ENCODE assay signal across 1 cellular context in the genomic region with DNA sequence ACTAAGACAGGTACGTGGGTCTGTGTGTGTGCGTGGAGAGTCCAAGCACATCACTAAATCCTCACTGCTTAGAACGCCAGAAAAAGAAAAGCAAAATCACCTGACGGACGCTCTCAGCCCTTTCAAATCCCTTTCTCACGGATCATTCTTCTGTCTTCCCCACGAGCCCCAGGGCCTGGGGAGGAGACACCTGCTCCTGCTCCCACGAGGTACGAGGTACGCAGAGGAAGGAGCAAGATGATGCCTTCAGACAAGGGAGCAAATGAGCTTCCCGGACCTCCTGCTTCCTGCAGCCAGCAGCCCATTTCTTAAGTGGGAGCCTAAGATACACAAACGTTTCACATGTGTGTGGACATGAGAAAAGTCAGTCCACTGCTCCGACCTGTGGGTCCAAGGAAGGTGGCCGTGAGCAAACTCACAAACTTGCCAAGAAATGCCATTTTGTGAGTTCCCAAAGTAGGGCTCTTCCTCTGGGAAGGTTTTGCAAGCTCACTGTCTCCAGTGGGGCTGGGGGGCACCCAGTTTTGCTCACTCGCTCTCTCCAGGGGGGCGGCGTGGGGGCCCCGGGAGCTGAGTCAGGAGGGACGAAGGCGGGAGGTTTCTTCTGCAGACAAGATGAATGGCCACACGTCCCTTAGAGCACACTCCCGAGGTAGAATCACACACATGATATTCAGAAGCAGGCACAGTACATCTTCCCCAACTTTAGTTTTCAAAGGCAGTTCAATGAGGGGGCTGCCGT.
TF ChIP-seq lines count a peak whose summit lies in the region.

No MANE protein-coding gene starts in this region.

TF ChIP-seq in WTC11, 78 proteins besides CTCF, POLR2A, EP300 and RAD21 (continued from another document):
- TF ChIP-seq, protein P1, sequence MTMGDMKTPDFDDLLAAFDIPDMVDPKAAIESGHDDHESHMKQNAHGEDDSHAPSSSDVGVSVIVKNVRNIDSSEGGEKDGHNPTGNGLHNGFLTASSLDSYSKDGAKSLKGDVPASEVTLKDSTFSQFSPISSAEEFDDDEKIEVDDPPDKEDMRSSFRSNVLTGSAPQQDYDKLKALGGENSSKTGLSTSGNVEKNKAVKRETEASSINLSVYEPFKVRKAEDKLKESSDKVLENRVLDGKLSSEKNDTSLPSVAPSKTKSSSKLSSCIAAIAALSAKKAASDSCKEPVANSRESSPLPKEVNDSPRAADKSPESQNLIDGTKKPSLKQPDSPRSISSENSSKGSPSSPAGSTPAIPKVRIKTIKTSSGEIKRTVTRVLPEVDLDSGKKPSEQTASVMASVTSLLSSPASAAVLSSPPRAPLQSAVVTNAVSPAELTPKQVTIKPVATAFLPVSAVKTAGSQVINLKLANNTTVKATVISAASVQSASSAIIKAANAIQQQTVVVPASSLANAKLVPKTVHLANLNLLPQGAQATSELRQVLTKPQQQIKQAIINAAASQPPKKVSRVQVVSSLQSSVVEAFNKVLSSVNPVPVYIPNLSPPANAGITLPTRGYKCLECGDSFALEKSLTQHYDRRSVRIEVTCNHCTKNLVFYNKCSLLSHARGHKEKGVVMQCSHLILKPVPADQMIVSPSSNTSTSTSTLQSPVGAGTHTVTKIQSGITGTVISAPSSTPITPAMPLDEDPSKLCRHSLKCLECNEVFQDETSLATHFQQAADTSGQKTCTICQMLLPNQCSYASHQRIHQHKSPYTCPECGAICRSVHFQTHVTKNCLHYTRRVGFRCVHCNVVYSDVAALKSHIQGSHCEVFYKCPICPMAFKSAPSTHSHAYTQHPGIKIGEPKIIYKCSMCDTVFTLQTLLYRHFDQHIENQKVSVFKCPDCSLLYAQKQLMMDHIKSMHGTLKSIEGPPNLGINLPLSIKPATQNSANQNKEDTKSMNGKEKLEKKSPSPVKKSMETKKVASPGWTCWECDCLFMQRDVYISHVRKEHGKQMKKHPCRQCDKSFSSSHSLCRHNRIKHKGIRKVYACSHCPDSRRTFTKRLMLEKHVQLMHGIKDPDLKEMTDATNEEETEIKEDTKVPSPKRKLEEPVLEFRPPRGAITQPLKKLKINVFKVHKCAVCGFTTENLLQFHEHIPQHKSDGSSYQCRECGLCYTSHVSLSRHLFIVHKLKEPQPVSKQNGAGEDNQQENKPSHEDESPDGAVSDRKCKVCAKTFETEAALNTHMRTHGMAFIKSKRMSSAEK (CRISPR knock-in tag; IDR thresholded peaks at IDR 0.05; ENCODE audit: borderline replicate concordance), result no peak
- TF ChIP-seq ZNF263 (CRISPR knock-in tag; IDR thresholded peaks at IDR 0.05; ENCODE audit: low read depth), result no peak
- no peak for TF ChIP-seq TP53 (CRISPR knock-in tag; IDR thresholded peaks at IDR 0.05)
- TF ChIP-seq, protein P2, sequence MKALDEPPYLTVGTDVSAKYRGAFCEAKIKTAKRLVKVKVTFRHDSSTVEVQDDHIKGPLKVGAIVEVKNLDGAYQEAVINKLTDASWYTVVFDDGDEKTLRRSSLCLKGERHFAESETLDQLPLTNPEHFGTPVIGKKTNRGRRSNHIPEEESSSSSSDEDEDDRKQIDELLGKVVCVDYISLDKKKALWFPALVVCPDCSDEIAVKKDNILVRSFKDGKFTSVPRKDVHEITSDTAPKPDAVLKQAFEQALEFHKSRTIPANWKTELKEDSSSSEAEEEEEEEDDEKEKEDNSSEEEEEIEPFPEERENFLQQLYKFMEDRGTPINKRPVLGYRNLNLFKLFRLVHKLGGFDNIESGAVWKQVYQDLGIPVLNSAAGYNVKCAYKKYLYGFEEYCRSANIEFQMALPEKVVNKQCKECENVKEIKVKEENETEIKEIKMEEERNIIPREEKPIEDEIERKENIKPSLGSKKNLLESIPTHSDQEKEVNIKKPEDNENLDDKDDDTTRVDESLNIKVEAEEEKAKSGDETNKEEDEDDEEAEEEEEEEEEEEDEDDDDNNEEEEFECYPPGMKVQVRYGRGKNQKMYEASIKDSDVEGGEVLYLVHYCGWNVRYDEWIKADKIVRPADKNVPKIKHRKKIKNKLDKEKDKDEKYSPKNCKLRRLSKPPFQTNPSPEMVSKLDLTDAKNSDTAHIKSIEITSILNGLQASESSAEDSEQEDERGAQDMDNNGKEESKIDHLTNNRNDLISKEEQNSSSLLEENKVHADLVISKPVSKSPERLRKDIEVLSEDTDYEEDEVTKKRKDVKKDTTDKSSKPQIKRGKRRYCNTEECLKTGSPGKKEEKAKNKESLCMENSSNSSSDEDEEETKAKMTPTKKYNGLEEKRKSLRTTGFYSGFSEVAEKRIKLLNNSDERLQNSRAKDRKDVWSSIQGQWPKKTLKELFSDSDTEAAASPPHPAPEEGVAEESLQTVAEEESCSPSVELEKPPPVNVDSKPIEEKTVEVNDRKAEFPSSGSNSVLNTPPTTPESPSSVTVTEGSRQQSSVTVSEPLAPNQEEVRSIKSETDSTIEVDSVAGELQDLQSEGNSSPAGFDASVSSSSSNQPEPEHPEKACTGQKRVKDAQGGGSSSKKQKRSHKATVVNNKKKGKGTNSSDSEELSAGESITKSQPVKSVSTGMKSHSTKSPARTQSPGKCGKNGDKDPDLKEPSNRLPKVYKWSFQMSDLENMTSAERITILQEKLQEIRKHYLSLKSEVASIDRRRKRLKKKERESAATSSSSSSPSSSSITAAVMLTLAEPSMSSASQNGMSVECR (CRISPR knock-in tag; IDR thresholded peaks at IDR 0.05; ENCODE audit: borderline replicate concordance), result no peak
- TF ChIP-seq MYBL2 (CRISPR knock-in tag; IDR thresholded peaks at IDR 0.05), result no peak
- no peak for TF ChIP-seq EMX1 (CRISPR knock-in tag; IDR thresholded peaks at IDR 0.05)
- TF ChIP-seq, protein P3, sequence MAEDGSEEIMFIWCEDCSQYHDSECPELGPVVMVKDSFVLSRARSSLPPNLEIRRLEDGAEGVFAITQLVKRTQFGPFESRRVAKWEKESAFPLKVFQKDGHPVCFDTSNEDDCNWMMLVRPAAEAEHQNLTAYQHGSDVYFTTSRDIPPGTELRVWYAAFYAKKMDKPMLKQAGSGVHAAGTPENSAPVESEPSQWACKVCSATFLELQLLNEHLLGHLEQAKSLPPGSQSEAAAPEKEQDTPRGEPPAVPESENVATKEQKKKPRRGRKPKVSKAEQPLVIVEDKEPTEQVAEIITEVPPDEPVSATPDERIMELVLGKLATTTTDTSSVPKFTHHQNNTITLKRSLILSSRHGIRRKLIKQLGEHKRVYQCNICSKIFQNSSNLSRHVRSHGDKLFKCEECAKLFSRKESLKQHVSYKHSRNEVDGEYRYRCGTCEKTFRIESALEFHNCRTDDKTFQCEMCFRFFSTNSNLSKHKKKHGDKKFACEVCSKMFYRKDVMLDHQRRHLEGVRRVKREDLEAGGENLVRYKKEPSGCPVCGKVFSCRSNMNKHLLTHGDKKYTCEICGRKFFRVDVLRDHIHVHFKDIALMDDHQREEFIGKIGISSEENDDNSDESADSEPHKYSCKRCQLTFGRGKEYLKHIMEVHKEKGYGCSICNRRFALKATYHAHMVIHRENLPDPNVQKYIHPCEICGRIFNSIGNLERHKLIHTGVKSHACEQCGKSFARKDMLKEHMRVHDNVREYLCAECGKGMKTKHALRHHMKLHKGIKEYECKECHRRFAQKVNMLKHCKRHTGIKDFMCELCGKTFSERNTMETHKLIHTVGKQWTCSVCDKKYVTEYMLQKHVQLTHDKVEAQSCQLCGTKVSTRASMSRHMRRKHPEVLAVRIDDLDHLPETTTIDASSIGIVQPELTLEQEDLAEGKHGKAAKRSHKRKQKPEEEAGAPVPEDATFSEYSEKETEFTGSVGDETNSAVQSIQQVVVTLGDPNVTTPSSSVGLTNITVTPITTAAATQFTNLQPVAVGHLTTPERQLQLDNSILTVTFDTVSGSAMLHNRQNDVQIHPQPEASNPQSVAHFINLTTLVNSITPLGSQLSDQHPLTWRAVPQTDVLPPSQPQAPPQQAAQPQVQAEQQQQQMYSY (CRISPR knock-in tag; IDR thresholded peaks at IDR 0.05), result no peak
- TF ChIP-seq, protein P4, sequence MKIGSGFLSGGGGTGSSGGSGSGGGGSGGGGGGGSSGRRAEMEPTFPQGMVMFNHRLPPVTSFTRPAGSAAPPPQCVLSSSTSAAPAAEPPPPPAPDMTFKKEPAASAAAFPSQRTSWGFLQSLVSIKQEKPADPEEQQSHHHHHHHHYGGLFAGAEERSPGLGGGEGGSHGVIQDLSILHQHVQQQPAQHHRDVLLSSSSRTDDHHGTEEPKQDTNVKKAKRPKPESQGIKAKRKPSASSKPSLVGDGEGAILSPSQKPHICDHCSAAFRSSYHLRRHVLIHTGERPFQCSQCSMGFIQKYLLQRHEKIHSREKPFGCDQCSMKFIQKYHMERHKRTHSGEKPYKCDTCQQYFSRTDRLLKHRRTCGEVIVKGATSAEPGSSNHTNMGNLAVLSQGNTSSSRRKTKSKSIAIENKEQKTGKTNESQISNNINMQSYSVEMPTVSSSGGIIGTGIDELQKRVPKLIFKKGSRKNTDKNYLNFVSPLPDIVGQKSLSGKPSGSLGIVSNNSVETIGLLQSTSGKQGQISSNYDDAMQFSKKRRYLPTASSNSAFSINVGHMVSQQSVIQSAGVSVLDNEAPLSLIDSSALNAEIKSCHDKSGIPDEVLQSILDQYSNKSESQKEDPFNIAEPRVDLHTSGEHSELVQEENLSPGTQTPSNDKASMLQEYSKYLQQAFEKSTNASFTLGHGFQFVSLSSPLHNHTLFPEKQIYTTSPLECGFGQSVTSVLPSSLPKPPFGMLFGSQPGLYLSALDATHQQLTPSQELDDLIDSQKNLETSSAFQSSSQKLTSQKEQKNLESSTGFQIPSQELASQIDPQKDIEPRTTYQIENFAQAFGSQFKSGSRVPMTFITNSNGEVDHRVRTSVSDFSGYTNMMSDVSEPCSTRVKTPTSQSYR (CRISPR knock-in tag; IDR thresholded peaks at IDR 0.05), result no peak
- TF ChIP-seq, protein P5, sequence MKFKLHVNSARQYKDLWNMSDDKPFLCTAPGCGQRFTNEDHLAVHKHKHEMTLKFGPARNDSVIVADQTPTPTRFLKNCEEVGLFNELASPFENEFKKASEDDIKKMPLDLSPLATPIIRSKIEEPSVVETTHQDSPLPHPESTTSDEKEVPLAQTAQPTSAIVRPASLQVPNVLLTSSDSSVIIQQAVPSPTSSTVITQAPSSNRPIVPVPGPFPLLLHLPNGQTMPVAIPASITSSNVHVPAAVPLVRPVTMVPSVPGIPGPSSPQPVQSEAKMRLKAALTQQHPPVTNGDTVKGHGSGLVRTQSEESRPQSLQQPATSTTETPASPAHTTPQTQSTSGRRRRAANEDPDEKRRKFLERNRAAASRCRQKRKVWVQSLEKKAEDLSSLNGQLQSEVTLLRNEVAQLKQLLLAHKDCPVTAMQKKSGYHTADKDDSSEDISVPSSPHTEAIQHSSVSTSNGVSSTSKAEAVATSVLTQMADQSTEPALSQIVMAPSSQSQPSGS (CRISPR knock-in tag; IDR thresholded peaks at IDR 0.05; ENCODE audit: borderline replicate concordance, low read depth), result no peak
- TF ChIP-seq KAT7 (CRISPR knock-in tag; IDR thresholded peaks at IDR 0.05; ENCODE audit: borderline replicate concordance), result no peak
- TF ChIP-seq NR3C1 (CRISPR knock-in tag; conservative IDR thresholded peaks at IDR 0.05; ENCODE audit: low read depth), result no peak
TF ChIP-seq in WTC11: peak in this region for 0.
